ENCODE assay signal across 8 cellular contexts in the genomic region with DNA sequence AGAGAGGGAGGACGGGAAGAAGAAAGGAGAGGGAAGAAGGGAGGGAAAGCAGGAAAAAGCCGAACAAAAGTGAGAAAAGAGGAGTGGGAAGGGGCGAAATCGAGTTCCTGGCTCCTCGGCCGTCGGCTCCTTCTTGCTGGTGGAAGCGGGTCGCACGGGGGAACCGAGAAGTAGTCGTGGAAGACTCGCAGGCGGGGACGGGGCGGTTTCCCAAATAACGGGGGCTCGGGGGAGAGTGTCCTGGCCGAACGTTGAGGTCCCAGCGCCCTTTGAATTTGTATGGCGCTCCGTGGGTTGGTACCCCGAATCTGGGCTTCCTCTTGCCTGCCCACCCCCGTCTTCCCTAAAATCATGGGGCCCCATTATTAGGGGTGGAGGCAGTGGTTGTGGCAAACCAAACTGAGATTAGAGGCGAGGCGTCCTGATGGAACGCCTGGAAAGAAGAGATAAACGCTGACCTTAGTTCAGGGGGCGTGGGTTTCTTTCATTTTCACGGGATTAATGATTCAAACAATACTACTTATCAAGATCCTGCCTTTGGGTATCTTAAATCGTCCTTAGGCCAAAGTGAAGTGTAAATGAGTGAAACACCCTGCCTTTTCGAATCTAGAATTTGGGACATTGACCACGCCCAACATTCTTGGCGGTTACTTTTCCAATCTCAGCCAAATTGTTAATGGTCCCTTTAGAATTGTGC. TPM values are rescaled to one million over a fixed set of nuclear protein-coding genes. Genes with fewer than 3 reads are reported as not detected.
DNase-seq lines count a peak whose midpoint lies in the region; ATAC-seq, FAIRE-seq and TF ChIP-seq lines count a peak whose summit lies in the region.

No MANE protein-coding gene starts in this region.

- H3K36me3 Mint-ChIP-seq in HFFc6 (ENCODE audit: low read depth) = no peaks in the 10 kb centered on the region
- no peaks in the 10 kb centered on the region for H3K36me3 Mint-ChIP-seq in activated T-cell treated with anti-CD3 and anti-CD28 coated beads, Interleukin-2, amount 50 U/mL, for 72 hours (ENCODE audit: insufficient read depth in 2 of 2)

- ATAC-seq in activated T-cell treated with anti-CD3 and anti-CD28 coated beads, Interleukin-2, amount 50 U/mL, for 72 hours (replicated peaks in 1 of 2) = no peak
- ATAC-seq in Right ventricle myocardium inferior (peak; percentile 8), GM18909 (IDR thresholded peaks at IDR 0.05; ENCODE audit: poor library complexity, unreplicated experiment) (no peak)

- FAIRE-seq in RCC 7860 (lab: Jason Lieb, UNC) = no peak

- intact Hi-C loops in Right ventricle myocardium inferior (cut with DNase I) (loop anchor here (5.0 kb wide), 1 partner anchor 177 kb away; no protein-coding TSS in a partner anchor), posterior vena cava (cut with DNase I) (loop anchor here (10.0 kb wide), 1 partner anchor 180 kb away; no protein-coding TSS in a partner anchor)

- H3K9me3 Mint-ChIP-seq in HFFc6 = no peaks in the 10 kb centered on the region
- no peaks in the 10 kb centered on the region for H3K9me3 Mint-ChIP-seq in activated T-cell treated with anti-CD3 and anti-CD28 coated beads, Interleukin-2, amount 50 U/mL, for 72 hours

- TF ChIP-seq CTCF in HFFc6 (IDR thresholded peaks at IDR 0.05) = no peak

- no peaks in the 10 kb centered on the region; the same call in 1 of the 2 replicates for H3K27me3 Mint-ChIP-seq in HFFc6 (ENCODE audit: insufficient read depth)
- peaks cover 13% of the 10 kb centered on the region for H3K27me3 Mint-ChIP-seq in activated T-cell treated with anti-CD3 and anti-CD28 coated beads, Interleukin-2, amount 50 U/mL, for 72 hours (ENCODE audit: low read depth)

- H3K4me3 Mint-ChIP-seq in HFFc6 = peak overlapping the region; percentile 93
- H3K4me3 Mint-ChIP-seq in activated T-cell treated with anti-CD3 and anti-CD28 coated beads, Interleukin-2, amount 50 U/mL, for 72 hours = peak overlapping the region; percentile 92 to 94

- H3K27ac Mint-ChIP-seq in HFFc6 = peak overlapping the region; percentile 91
- H3K27ac Mint-ChIP-seq in activated T-cell treated with anti-CD3 and anti-CD28 coated beads, Interleukin-2, amount 50 U/mL, for 72 hours = peak overlapping the region; percentile 82

- DNase-seq in AG20443 (ENCODE audit: low spot score) (peak; percentile 51), HFFc6 (no peak), Right ventricle myocardium inferior (ENCODE audit: missing footprints) (no peak), posterior vena cava (ENCODE audit: low spot score) (peak; percentile 84), NCI-H1092 treated with DMSO at 0.1 percent for 48 hours (lab: John Stamatoyannopoulos, UW) (no peak), RCC 7860 (ENCODE audit: low spot score) (no peak)
- DNase-seq in activated T-cell treated with anti-CD3 and anti-CD28 coated beads, Interleukin-2, amount 50 U/mL, for 72 hours = no peak

- H3K4me1 Mint-ChIP-seq in HFFc6 (ENCODE audit: low read depth) = peaks cover 34% of the 10 kb centered on the region
- peaks cover 41% of the 10 kb centered on the region for H3K4me1 Mint-ChIP-seq in activated T-cell treated with anti-CD3 and anti-CD28 coated beads, Interleukin-2, amount 50 U/mL, for 72 hours (ENCODE audit: low read depth)

RNA-seq across cellular contexts. Expression of a gene that starts 0.9 kb away (rescaled TPM):
- total RNA-seq in HFFc6 (2021; fragmentation: NEBNext Ultra II Directional; extraction: Animal tissue kit (Norgen Biotek cat#: 25700)) = 10 to 100 TPM; 15.2 to 19.5 (median 17.7) TPM
- 1 to 10 TPM; 6.5 to 7.2 TPM for total RNA-seq in activated T-cell treated with anti-CD3 and anti-CD28 coated beads, Interleukin-2, amount 50 U/mL, for 72 hours
- 8.6 TPM for total RNA-seq in Right ventricle myocardium inferior
- 10 to 100 TPM; 18.7 to 24.0 TPM for total RNA-seq in posterior vena cava

Comparison
In these comparisons a context has a peak if more than half of its experiments do, and no peak if none do; other contexts are left out.
1. DNase-seq: peak in AG20443 (single experiment) and posterior vena cava (single experiment); none in HFFc6 (single experiment), activated T-cell treated with anti-CD3 and anti-CD28 coated beads, Interleukin-2, amount 50 U/mL, for 72 hours (0 of 2), Right ventricle myocardium inferior (single experiment), NCI-H1092 treated with DMSO at 0.1 percent for 48 hours (single experiment) and RCC 7860 (single experiment).